ENCODE assay signal across 18 cellular contexts in genomic region chr21:44948426-44949120, GRCh38. TPM values are rescaled to one million over a fixed set of nuclear protein-coding genes. Genes with fewer than 3 reads are reported as not detected.
DNase-seq lines count a peak whose midpoint lies in the region; ATAC-seq, FAIRE-seq and TF ChIP-seq lines count a peak whose summit lies in the region.
"Had no signal": no experiment of that assay in that cellular context is flagged by ENCODE, and none has a peak within 500 bp of the region (broad histone marks: within the 10 kb centered on the region; RNA-seq: fewer than 3 reads in every experiment).

No MANE protein-coding gene starts in this region.

- TF ChIP-seq CTCF in natural killer cell (IDR thresholded peaks at IDR 0.05) = no peak
- TF ChIP-seq CTCF in HepG2 (CRISPR knock-in tag; IDR thresholded peaks at IDR 0.05) = no peak

- in situ Hi-C loops in HepG2 (cut with HindIII; ENCODE audit: extremely low pct_ligation_motif_present, low pct_unique_long_range_greater_than_20kb) = loop anchor here (5.0 kb wide), 1 partner anchor 189 kb away; no protein-coding TSS in a partner anchor

- H3K36me3 ChIP-seq in HepG2 (replicated peaks in 1 of 2; ENCODE audit: control insufficient read depth in 1 of 2, insufficient read depth in 2 of 2, low read length in 2 of 2) = peaks cover 23 to 65% of the 10 kb centered on the region in 2 experiments
- H3K36me3 ChIP-seq in aorta (ENCODE audit: control insufficient read depth in 1 of 2, insufficient read depth in 2 of 2, low read length in 1 of 2) = peaks cover 0 to 2% of the 10 kb centered on the region in 2 donors

- WGBS in HepG2 (ENCODE audit: low lambda C conversion rate) = 86% methylated on average over 12 of the region's 16 CpGs
- WGBS in aorta, 2 donors = 74 to 75% methylated on average over 16 of the region's 16 CpGs

- H3K4me3 Mint-ChIP-seq in natural killer cell treated with Interleukin-12 subunit alpha and Interleukin-12 subunit beta and Interleukin-15 and Interleukin-18, amount 100 ng/mL, for 72 hours = no peak overlapping the region
- no peak overlapping the region for H3K4me3 Mint-ChIP-seq in natural killer cell

- BruUV-seq in HepG2 (replicated peaks; lab: Mats Ljungman, UMichigan) = no TSS peak

- no peak for TF ChIP-seq RAD21 in HepG2 (CRISPR knock-in tag; IDR thresholded peaks at IDR 0.05)

- CTCF ChIA-PET in HepG2 (lab: Yijun Ruan, JAX; ENCODE audit: low intra/inter-chr PET ratio, low total read pairs) = no interaction called here

- H3K27me3 ChIP-seq in HepG2 (ENCODE audit: control insufficient read depth in 1 of 2, insufficient read depth in 2 of 2, low read length in 2 of 2) (no peaks in the 10 kb centered on the region), aorta (ENCODE audit: control insufficient read depth in 1 of 2, insufficient read depth in 2 of 2, low read length in 1 of 2) (no peaks in the 10 kb centered on the region)
- H3K27me3 ChIP-seq: SJSA1 had no signal

- H3K9ac ChIP-seq in HepG2 (ENCODE audit: insufficient read depth, low read depth, low read length) = no peak overlapping the region

- H3K9me3 ChIP-seq in HepG2 (ENCODE audit: low read length) (no peaks in the 10 kb centered on the region), aorta (ENCODE audit: control insufficient read depth, low read length) (no peaks in the 10 kb centered on the region)
- H3K9me3 ChIP-seq: SJSA1 had no signal

- no peak for ATAC-seq in natural killer cell treated with Interleukin-12 subunit alpha and Interleukin-12 subunit beta and Interleukin-15 and Interleukin-18, amount 100 ng/mL, for 72 hours
- ATAC-seq in natural killer cell (no peak), Right ventricle myocardium superior (ENCODE audit: poor library complexity) (no peak), HepG2 (peak; percentile 6; the same call in 2 of the 3 replicates), aorta (ENCODE audit: low FRiP score) (no peak), HG03432 (IDR thresholded peaks at IDR 0.05; ENCODE audit: unreplicated experiment) (no peak)

- no peak overlapping the region for H3K4me2 ChIP-seq in HepG2 (ENCODE audit: low read depth, low read length)

- H4K20me1 ChIP-seq in HepG2 (ENCODE audit: insufficient read depth, low read length) = peaks cover 15% of the 10 kb centered on the region; the same call in 1 of the 2 replicates

- no peaks in the 10 kb centered on the region for H3K27me3 Mint-ChIP-seq in natural killer cell treated with Interleukin-12 subunit alpha and Interleukin-12 subunit beta and Interleukin-15 and Interleukin-18, amount 100 ng/mL, for 72 hours
- H3K27me3 Mint-ChIP-seq in natural killer cell (ENCODE audit: low read depth in 2 of 2) = no peaks in the 10 kb centered on the region
- H3K27me3 Mint-ChIP-seq: CD4-positive, CD25-positive, alpha-beta regulatory T cell had no signal

- intact Hi-C loops in natural killer cell (cut with micrococcal nuclease) (loop anchor here (1.0 to 5.0 kb wide), 2 partner anchors 180 to 494 kb away; no protein-coding TSS in a partner anchor), Right ventricle myocardium superior (cut with DNase I) (loop anchor here (2.0 kb wide), 1 partner anchor 188 kb away; no protein-coding TSS in a partner anchor), HepG2 (cut with micrococcal nuclease; ENCODE audit: unreplicated experiment) (loop anchor here (1.0 kb wide), 1 partner anchor 180 kb away; no protein-coding TSS in a partner anchor), aorta (cut with DNase I) (loop anchor here in 1 of 2 donors (2.0 to 5.0 kb wide), 3 partner anchors 129 to 190 kb away; no protein-coding TSS in a partner anchor)

- H3K36me3 Mint-ChIP-seq in natural killer cell treated with Interleukin-12 subunit alpha and Interleukin-12 subunit beta and Interleukin-15 and Interleukin-18, amount 100 ng/mL, for 72 hours = no peaks in the 10 kb centered on the region
- H3K36me3 Mint-ChIP-seq in natural killer cell = no peaks in the 10 kb centered on the region

- TF ChIP-seq EP300 in HepG2 (IDR thresholded peaks at IDR 0.05; ENCODE audit: low read depth in 2 of 2, low read length in 2 of 2) (no peak), HepG2 (CRISPR knock-in tag; IDR thresholded peaks at IDR 0.05; ENCODE audit: borderline replicate concordance) (no peak)

- H3K9me3 Mint-ChIP-seq in natural killer cell treated with Interleukin-12 subunit alpha and Interleukin-12 subunit beta and Interleukin-15 and Interleukin-18, amount 100 ng/mL, for 72 hours = no peaks in the 10 kb centered on the region
- H3K9me3 Mint-ChIP-seq in natural killer cell = no peaks in the 10 kb centered on the region
- H3K9me3 Mint-ChIP-seq: CD4-positive, CD25-positive, alpha-beta regulatory T cell had no signal

- no peak for FAIRE-seq in HepG2 (lab: Jason Lieb, UNC)
- FAIRE-seq: H54 had no signal

- no peak overlapping the region for H3K27ac ChIP-seq in HepG2 (ENCODE audit: extremely low read length, insufficient read depth, low read length)
- H3K27ac ChIP-seq in aorta (ENCODE audit: low read depth in 1 of 2, low read length in 2 of 2) = no peak overlapping the region
- H3K27ac ChIP-seq: 22Rv1, SJSA1 had no signal

- POLR2A ChIA-PET in HepG2 (lab: Yijun Ruan, JAX) = interaction anchor here (1.2 kb wide), 1 partner anchor 9 kb away, joined by 3 read pairs; the partner anchor contains the start of gene SLX9

- H3K4me1 ChIP-seq in HepG2 (ENCODE audit: insufficient read depth, low read length) (peaks cover 8% of the 10 kb centered on the region; the same call in 1 of the 2 replicates), aorta (ENCODE audit: control insufficient read depth in 1 of 2, insufficient read depth in 2 of 2, low read length in 2 of 2) (no peaks in the 10 kb centered on the region)
- H3K4me1 ChIP-seq: SJSA1 had no signal

- peaks cover 4 to 15% of the 10 kb centered on the region in 2 donors for H3K4me1 Mint-ChIP-seq in natural killer cell treated with Interleukin-12 subunit alpha and Interleukin-12 subunit beta and Interleukin-15 and Interleukin-18, amount 100 ng/mL, for 72 hours (ENCODE audit: low read depth in 2 of 2)
- peaks cover 4 to 11% of the 10 kb centered on the region in 2 donors for H3K4me1 Mint-ChIP-seq in natural killer cell

- H2AFZ ChIP-seq in HepG2 (ENCODE audit: low read length) = no peak overlapping the region

- no peak for TF ChIP-seq POLR2A in HepG2 (IDR thresholded peaks at IDR 0.05; ENCODE audit: insufficient read depth in 1 of 2, low read depth in 2 of 2, low read length in 2 of 2)

- no peak overlapping the region for H3K4me3 ChIP-seq in HepG2 (replicated peaks in 1 of 3; ENCODE audit: insufficient read depth in 1 of 3, low read depth in 2 of 3, low read length in 3 of 3)
- H3K4me3 ChIP-seq in aorta (ENCODE audit: low read length in 2 of 2) = no peak overlapping the region
- H3K4me3 ChIP-seq: SJSA1 had no signal

- peak; percentile 22 for DNase-seq in natural killer cell treated with Interleukin-12 subunit alpha and Interleukin-12 subunit beta and Interleukin-15 and Interleukin-18, amount 100 ng/mL, for 72 hours (ENCODE audit: low spot score)
- DNase-seq in natural killer cell = no peak
- DNase-seq in Right ventricle myocardium superior = peak; percentile 40
- no peak for DNase-seq in HepG2 (ENCODE audit: low spot score)
- peak; percentile 46 to 70 for DNase-seq in aorta
- no peak for DNase-seq in HCEC 1CT
- no peak for DNase-seq in SKM-1 (lab: John Stamatoyannopoulos, UW; ENCODE audit: unreplicated experiment)
- DNase-seq: CD4-positive, CD25-positive, alpha-beta regulatory T cell; DND-41; GF-D8; NCI-H1417 treated with DMSO at 0.1 percent for 48 hours; NCI-H2029; NCI-H2171 treated with DMSO at 0.1 percent for 48 hours; NCI-H524 had no signal

- H3K27ac Mint-ChIP-seq in natural killer cell treated with Interleukin-12 subunit alpha and Interleukin-12 subunit beta and Interleukin-15 and Interleukin-18, amount 100 ng/mL, for 72 hours = no peak overlapping the region
- H3K27ac Mint-ChIP-seq in natural killer cell = no peak overlapping the region
- H3K27ac Mint-ChIP-seq: CD4-positive, CD25-positive, alpha-beta regulatory T cell had no signal

- peaks cover 60% of the 10 kb centered on the region for H3K79me2 ChIP-seq in HepG2 (ENCODE audit: insufficient read depth, low read length)

RNA-seq across cellular contexts. Expression of gene SLX9, which starts 8.7 kb away (rescaled TPM):
- total RNA-seq in natural killer cell treated with Interleukin-12 subunit alpha and Interleukin-12 subunit beta and Interleukin-15 and Interleukin-18, amount 100 ng/mL, for 72 hours = 10 to 100 TPM; 43.5 to 83.6 TPM
- total RNA-seq in natural killer cell (10 to 100 TPM; 12.8 to 22.9 (median 20.0) TPM), Right ventricle myocardium superior (77.4 TPM), HepG2 (2016; rRNA removed; fragmentation: Illumina TruSeq; extraction: Trizol) (47.1 and 51.5 TPM in 2 replicates), aorta (10 to 100 TPM; 21.5 to 29.6 TPM)
- 43.4 and 50.9 TPM in 2 replicates for total RNA-seq in HepG2 (2016; cell fraction: cytosol; rRNA removed; fragmentation: Illumina TruSeq; extraction: Trizol; ENCODE audit: low read depth)
- total RNA-seq in HepG2 (2016; cell fraction: insoluble cytoplasmic fraction; rRNA removed; fragmentation: Illumina TruSeq; extraction: Trizol) = 51.9 and 55.4 TPM in 2 replicates
- total RNA-seq in HepG2 (2016; cell fraction: membrane; rRNA removed; fragmentation: Illumina TruSeq; extraction: Trizol) = 31.2 and 37.8 TPM in 2 replicates
- 17.3 and 20.5 TPM in 2 replicates for total RNA-seq in HepG2 (2016; cell fraction: nucleus; rRNA removed; fragmentation: Illumina TruSeq; extraction: Trizol)
- polyA plus RNA-seq in HepG2 (2011; rRNA removed) (21.0 and 22.6 TPM in 2 replicates), aorta (10 to 100 TPM; 17.3 to 19.2 TPM)
- 32.4 and 47.0 TPM in 2 replicates for polyA plus RNA-seq in HepG2 (2011; cell fraction: cytosol; rRNA removed)
- polyA plus RNA-seq in HepG2 (2011; cell fraction: nucleus; rRNA removed) = 22.9 and 26.2 TPM in 2 replicates
- polyA plus RNA-seq in HepG2 (2012) = 22.9 TPM in 2 replicates
- polyA plus RNA-seq in HepG2 (2016; cell fraction: cytosol; fragmentation: Illumina TruSeq; extraction: Trizol; ENCODE audit: low read depth) = 43.3 and 45.1 TPM in 2 replicates
- polyA plus RNA-seq in HepG2 (2016; cell fraction: insoluble cytoplasmic fraction; fragmentation: Illumina TruSeq; extraction: Trizol; ENCODE audit: low read depth) = 53.9 and 57.5 TPM in 2 replicates
- 27.6 and 29.8 TPM in 2 replicates for polyA plus RNA-seq in HepG2 (2016; cell fraction: membrane; fragmentation: Illumina TruSeq; extraction: Trizol; ENCODE audit: low read depth)
- 35.4 and 41.4 TPM in 2 replicates for polyA plus RNA-seq in HepG2 (2016; cell fraction: nucleus; fragmentation: Illumina TruSeq; extraction: Trizol; ENCODE audit: insufficient read depth, low read depth)
- polyA minus RNA-seq in HepG2 (2011; rRNA and poly(A)+ RNA removed; ENCODE audit: low replicate concordance) = 14.1 and 17.2 TPM in 2 replicates
- polyA minus RNA-seq in HepG2 (2011; cell fraction: cytosol; rRNA and poly(A)+ RNA removed) = 15.8 and 22.1 TPM in 2 replicates
- polyA minus RNA-seq in HepG2 (2011; cell fraction: nucleus; rRNA and poly(A)+ RNA removed) = 5.8 and 8.6 TPM in 2 replicates

RNA-seq across cellular contexts. Expression of gene ITGB2, which starts 27.9 kb away (rescaled TPM):
- 1,000 to 10,000 TPM in 1 of 2 donors, 100 to 1,000 TPM in 1; 448 to 1,246 TPM for total RNA-seq in natural killer cell treated with Interleukin-12 subunit alpha and Interleukin-12 subunit beta and Interleukin-15 and Interleukin-18, amount 100 ng/mL, for 72 hours
- 1,000 to 10,000 TPM; 1,223 to 1,393 (median 1,250) TPM for total RNA-seq in natural killer cell
- 23.8 TPM for total RNA-seq in Right ventricle myocardium superior
- 1.6 and 4.2 TPM in 2 replicates for total RNA-seq in HepG2 (2016; rRNA removed; fragmentation: Illumina TruSeq; extraction: Trizol)
- 0.71 and 0.91 TPM in 2 replicates for total RNA-seq in HepG2 (2016; cell fraction: cytosol; rRNA removed; fragmentation: Illumina TruSeq; extraction: Trizol; ENCODE audit: low read depth)
- total RNA-seq in HepG2 (2016; cell fraction: insoluble cytoplasmic fraction; rRNA removed; fragmentation: Illumina TruSeq; extraction: Trizol) = 2.3 and 3.5 TPM in 2 replicates
- 1.2 and 1.9 TPM in 2 replicates for total RNA-seq in HepG2 (2016; cell fraction: membrane; rRNA removed; fragmentation: Illumina TruSeq; extraction: Trizol)
- 6.5 and 6.6 TPM in 2 replicates for total RNA-seq in HepG2 (2016; cell fraction: nucleus; rRNA removed; fragmentation: Illumina TruSeq; extraction: Trizol)
- polyA plus RNA-seq in HepG2 (2011; rRNA removed) = 18.0 and 26.4 TPM in 2 replicates
- 22.3 and 25.2 TPM in 2 replicates for polyA plus RNA-seq in HepG2 (2011; cell fraction: cytosol; rRNA removed)
- 63.6 and 64.3 TPM in 2 replicates for polyA plus RNA-seq in HepG2 (2011; cell fraction: nucleus; rRNA removed)
- 28.1 and 37.9 TPM in 2 replicates for polyA plus RNA-seq in HepG2 (2012)
- 0.53 and 1.0 TPM in 2 replicates for polyA plus RNA-seq in HepG2 (2016; cell fraction: cytosol; fragmentation: Illumina TruSeq; extraction: Trizol; ENCODE audit: low read depth)
- 2.2 and 2.5 TPM in 2 replicates for polyA plus RNA-seq in HepG2 (2016; cell fraction: insoluble cytoplasmic fraction; fragmentation: Illumina TruSeq; extraction: Trizol; ENCODE audit: low read depth)
- polyA plus RNA-seq in HepG2 (2016; cell fraction: membrane; fragmentation: Illumina TruSeq; extraction: Trizol; ENCODE audit: low read depth) = 1.3 and 1.5 TPM in 2 replicates
- polyA plus RNA-seq in HepG2 (2016; cell fraction: nucleus; fragmentation: Illumina TruSeq; extraction: Trizol; ENCODE audit: insufficient read depth, low read depth) = 5.9 and 7.0 TPM in 2 replicates
- polyA minus RNA-seq in HepG2 (2011; rRNA and poly(A)+ RNA removed; ENCODE audit: low replicate concordance) = 1.4 and 26.8 TPM in 2 replicates
- 11.9 and 12.6 TPM in 2 replicates for polyA minus RNA-seq in HepG2 (2011; cell fraction: cytosol; rRNA and poly(A)+ RNA removed)
- 10.0 and 14.7 TPM in 2 replicates for polyA minus RNA-seq in HepG2 (2011; cell fraction: nucleus; rRNA and poly(A)+ RNA removed)
- total RNA-seq in aorta = 100 to 1,000 TPM in 1 of 2 donors, 10 to 100 TPM in 1; 65.5 to 110 TPM
- 10 to 100 TPM in 1 of 2 donors, 1 to 10 TPM in 1; 6.7 to 48.5 TPM for polyA plus RNA-seq in aorta

Comparison
In these comparisons a context has a peak if more than half of its experiments do, and no peak if none do; other contexts are left out.
1. DNase-seq: peak in natural killer cell treated with Interleukin-12 subunit alpha and Interleukin-12 subunit beta and Interleukin-15 and Interleukin-18, amount 100 ng/mL, for 72 hours (single experiment), Right ventricle myocardium superior (single experiment) and aorta (2 of 2); none in natural killer cell (single experiment), HepG2 (single experiment), HCEC 1CT (single experiment) and SKM-1 (single experiment).
2. RNA of gene ITGB2, which starts 27.9 kb away (total RNA-seq): 1,223 to 1,393 TPM in natural killer cell and 448 to 1,246 TPM in natural killer cell treated with Interleukin-12 subunit alpha and Interleukin-12 subunit beta and Interleukin-15 and Interleukin-18, amount 100 ng/mL, for 72 hours; 65.5 to 110 TPM in aorta, 23.8 TPM in Right ventricle myocardium superior (single experiment) and 0.71 to 6.6 TPM in HepG2; every median in the first group is over 4 times any median in the second.